In the genomic region with DNA sequence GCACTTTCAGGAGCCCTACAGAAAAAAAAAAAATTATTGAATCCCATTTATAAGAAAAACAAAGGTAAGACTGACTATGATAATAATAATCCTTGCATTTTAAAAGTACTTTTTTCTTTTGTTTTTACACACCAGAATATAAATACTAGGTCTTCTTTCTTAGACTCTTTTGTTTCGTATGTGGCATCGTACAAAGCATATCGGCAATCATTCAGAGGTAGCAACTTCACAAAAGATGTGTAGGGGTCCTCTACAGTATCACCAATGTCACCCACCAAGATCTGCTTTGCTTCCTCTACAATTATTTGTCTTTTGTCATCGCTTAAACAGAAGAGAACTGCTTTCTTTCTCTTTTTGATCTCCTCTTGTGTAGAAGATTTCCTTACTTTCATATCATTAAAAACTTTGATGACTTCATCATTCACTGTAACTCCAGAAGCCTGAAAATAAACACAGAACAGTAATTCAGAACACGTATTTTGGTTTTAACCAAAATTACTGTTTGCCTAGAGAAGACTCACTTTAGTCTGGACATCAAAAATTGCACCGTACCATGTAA, we compare ENCODE assay signal across 1 cellular context.
TF ChIP-seq lines count a peak whose summit lies in the region.

No MANE protein-coding gene starts in this region.

TF ChIP-seq in H1, 55 proteins besides CTCF, POLR2A, EP300 and RAD21 (continued from another document):
- no peak for TF ChIP-seq CHD7 (IDR thresholded peaks at IDR 0.05; ENCODE audit: insufficient replicate concordance, low read length)
- TF ChIP-seq YY1 (IDR thresholded peaks at IDR 0.05; ENCODE audit: low read depth, low read length) = no peak
- TF ChIP-seq HDAC6 (IDR thresholded peaks at IDR 0.05; ENCODE audit: low read depth, low read length) = no peak
- no peak for TF ChIP-seq POLR2AphosphoS5 (IDR thresholded peaks at IDR 0.05; ENCODE audit: low read depth, low read length)
- TF ChIP-seq ASH2L (IDR thresholded peaks at IDR 0.05; ENCODE audit: low read length) = no peak
